8 cellular contexts compared by ENCODE assay signal in the genomic region with DNA sequence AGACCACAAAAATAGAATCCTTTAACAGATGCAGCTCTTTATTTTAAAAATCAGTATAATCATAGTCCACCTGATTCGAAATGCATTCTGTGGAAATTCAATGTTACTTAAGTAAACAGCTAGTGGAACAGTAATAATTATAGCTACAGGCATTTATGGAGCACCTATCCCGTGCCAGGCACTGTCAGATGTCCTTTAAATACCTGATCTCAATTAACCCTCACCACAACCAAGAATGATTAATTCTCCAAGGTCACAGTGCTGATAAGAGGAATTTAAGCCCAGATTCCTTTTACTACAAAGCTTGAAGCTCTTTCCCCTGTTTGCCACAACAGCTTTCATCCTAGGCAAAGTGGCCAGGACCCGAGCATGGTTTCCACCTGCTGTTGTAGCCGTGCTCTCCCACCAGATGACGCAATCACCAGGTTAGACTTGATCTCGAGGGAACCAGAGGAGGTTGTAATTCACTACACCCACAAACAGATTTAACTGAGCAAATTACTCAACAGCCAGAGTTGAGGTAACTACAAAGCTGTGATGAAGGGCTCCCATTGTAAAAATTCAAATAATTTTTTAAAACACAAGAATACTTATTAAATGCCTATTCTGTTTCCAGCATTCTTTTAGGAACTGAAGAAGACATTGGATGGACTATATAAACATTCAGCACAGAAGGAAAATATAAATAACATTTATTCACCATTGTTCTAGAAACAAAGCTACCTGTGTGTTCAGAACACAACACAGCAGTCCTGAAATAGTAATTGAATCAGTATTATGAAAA. TPM values are rescaled to one million over a fixed set of nuclear protein-coding genes. Genes with fewer than 3 reads are reported as not detected.
DNase-seq lines count a peak whose midpoint lies in the region; ATAC-seq lines count a peak whose summit lies in the region.

No MANE protein-coding gene starts in this region.

- no peak overlapping the region for H3K27ac Mint-ChIP-seq in activated naive CD4-positive, alpha-beta T cell treated with anti-CD3 and anti-CD28 coated beads for 36 hours
- no peak overlapping the region for H3K27ac Mint-ChIP-seq in stimulated activated memory B cell treated with anti-CD40 and anti-IgM and Interleukin-4, amounts not matched to agents 10 μg/mL and 1 μg/mL and 100 μg/mL, for 72 hours

- CTCF ChIA-PET in activated naive CD4-positive, alpha-beta T cell treated with anti-CD3 and anti-CD28 coated beads for 36 hours (lab: Charles Lee): interaction anchor here (0.7 to 2.8 kb wide), 12 partner anchors 8 to 147 kb away, joined by 3 to 32 read pairs (median 5); partner anchors contain the start of gene PRDM10

- H3K36me3 ChIP-seq in iPS DF 6.9 (ENCODE audit: control insufficient read depth, insufficient read depth, low read length): no peaks in the 10 kb centered on the region

- H3K27me3 Mint-ChIP-seq in activated naive CD4-positive, alpha-beta T cell treated with anti-CD3 and anti-CD28 coated beads for 36 hours (ENCODE audit: low read depth): no peaks in the 10 kb centered on the region
- no peaks in the 10 kb centered on the region for H3K27me3 Mint-ChIP-seq in stimulated activated memory B cell treated with anti-CD40 and anti-IgM and Interleukin-4, amounts not matched to agents 10 μg/mL and 1 μg/mL and 100 μg/mL, for 72 hours

- H3K4me1 Mint-ChIP-seq in activated naive CD4-positive, alpha-beta T cell treated with anti-CD3 and anti-CD28 coated beads for 36 hours (ENCODE audit: low read depth): peaks cover 6% of the 10 kb centered on the region
- H3K4me1 Mint-ChIP-seq in stimulated activated memory B cell treated with anti-CD40 and anti-IgM and Interleukin-4, amounts not matched to agents 10 μg/mL and 1 μg/mL and 100 μg/mL, for 72 hours: peaks cover 5% of the 10 kb centered on the region

- no CpG with 5 or more reads among the region's 6 CpGs for WGBS in iPS DF 6.9 (ENCODE audit: insufficient coverage, insufficient read length)

- no peak overlapping the region for H3K27ac ChIP-seq in iPS DF 6.9 (ENCODE audit: low read length)

- no peaks in the 10 kb centered on the region for H3K9me3 ChIP-seq in iPS DF 6.9 (ENCODE audit: control insufficient read depth, insufficient read depth, low read length)

- H3K4me3 Mint-ChIP-seq in activated naive CD4-positive, alpha-beta T cell treated with anti-CD3 and anti-CD28 coated beads for 36 hours: no peak overlapping the region
- no peak overlapping the region for H3K4me3 Mint-ChIP-seq in stimulated activated memory B cell treated with anti-CD40 and anti-IgM and Interleukin-4, amounts not matched to agents 10 μg/mL and 1 μg/mL and 100 μg/mL, for 72 hours

- H3K36me3 Mint-ChIP-seq in activated naive CD4-positive, alpha-beta T cell treated with anti-CD3 and anti-CD28 coated beads for 36 hours (ENCODE audit: low read depth): peaks cover 10% of the 10 kb centered on the region
- H3K36me3 Mint-ChIP-seq in stimulated activated memory B cell treated with anti-CD40 and anti-IgM and Interleukin-4, amounts not matched to agents 10 μg/mL and 1 μg/mL and 100 μg/mL, for 72 hours: peaks cover 12% of the 10 kb centered on the region

- H3K9me3 Mint-ChIP-seq in activated naive CD4-positive, alpha-beta T cell treated with anti-CD3 and anti-CD28 coated beads for 36 hours: no peaks in the 10 kb centered on the region
- H3K9me3 Mint-ChIP-seq in stimulated activated memory B cell treated with anti-CD40 and anti-IgM and Interleukin-4, amounts not matched to agents 10 μg/mL and 1 μg/mL and 100 μg/mL, for 72 hours: no peaks in the 10 kb centered on the region

- H3K27me3 ChIP-seq in iPS DF 6.9 (ENCODE audit: control insufficient read depth, insufficient read depth, low read length): no peaks in the 10 kb centered on the region

- intact Hi-C loops in activated naive CD4-positive, alpha-beta T cell treated with anti-CD3 and anti-CD28 coated beads for 36 hours (cut with micrococcal nuclease): loop anchor here (1.0 kb wide), 1 partner anchor 140 kb away; no protein-coding TSS in a partner anchor

- peak; percentile 34 for DNase-seq in activated gamma-delta T cell treated with Interleukin-2 at 50 U/mL for 16 hours
- DNase-seq in activated gamma-delta T cell (lab: John Stamatoyannopoulos, UW): no peak
- peak; percentile 11 for DNase-seq in NCI-H748 treated with DMSO at 0.1 percent for 48 hours (lab: John Stamatoyannopoulos, UW)
- DNase-seq in activated naive CD4-positive, alpha-beta T cell treated with anti-CD3 and anti-CD28 coated beads for 36 hours: peak; percentile 71
- peak; percentile 50 for DNase-seq in iPS DF 6.9 (ENCODE audit: low read depth, low spot score)
- no peak for DNase-seq in SW 1271 (lab: John Stamatoyannopoulos, UW)

- peak; percentile 84 for ATAC-seq in HG03432 (IDR thresholded peaks at IDR 0.05; ENCODE audit: unreplicated experiment)
- peak; percentile 39 for ATAC-seq in stimulated activated memory B cell treated with anti-CD40 and anti-IgM and Interleukin-4, amounts not matched to agents 10 μg/mL and 1 μg/mL and 100 μg/mL, for 72 hours

- no peaks in the 10 kb centered on the region; the same call in 1 of the 2 replicates for H3K4me1 ChIP-seq in iPS DF 6.9 (ENCODE audit: control insufficient read depth, insufficient read depth, low read length)

- H3K4me3 ChIP-seq in iPS DF 6.9 (ENCODE audit: low read length): no peak overlapping the region

RNA-seq across cellular contexts. Expression of gene PRDM10, which starts 10.3 kb away (rescaled TPM):
- 10 to 100 TPM; 19.3 to 24.3 TPM for total RNA-seq in activated naive CD4-positive, alpha-beta T cell treated with anti-CD3 and anti-CD28 coated beads for 36 hours

Comparison
In these comparisons a context has a peak if more than half of its experiments do, and no peak if none do; other contexts are left out.
1. DNase-seq: peak in activated gamma-delta T cell treated with Interleukin-2 at 50 U/mL for 16 hours (single experiment), NCI-H748 treated with DMSO at 0.1 percent for 48 hours (single experiment), activated naive CD4-positive, alpha-beta T cell treated with anti-CD3 and anti-CD28 coated beads for 36 hours (single experiment) and iPS DF 6.9 (single experiment); none in activated gamma-delta T cell (single experiment) and SW 1271 (0 of 2).